13 cellular contexts compared by ENCODE assay signal in genomic region chr7:28225581-28225980, GRCh38. TPM values are rescaled to one million over a fixed set of nuclear protein-coding genes. Genes with fewer than 3 reads are reported as not detected.
DNase-seq lines count a peak whose midpoint lies in the region; ATAC-seq and TF ChIP-seq lines count a peak whose summit lies in the region.
"Had no signal": no experiment of that assay in that cellular context is flagged by ENCODE, and none has a peak within 500 bp of the region (broad histone marks: within the 10 kb centered on the region; RNA-seq: fewer than 3 reads in every experiment).

No MANE protein-coding gene starts in this region.

- H3K4me1 ChIP-seq in mesendoderm (ENCODE audit: control insufficient read depth, low read depth, low read length): peaks cover 3% of the 10 kb centered on the region
- no peaks in the 10 kb centered on the region for H3K4me1 ChIP-seq in right cardiac atrium (ENCODE audit: control insufficient read depth, insufficient read depth, low read length)

- no peaks in the 10 kb centered on the region for H3K79me1 ChIP-seq in mesendoderm (ENCODE audit: low read length)

- no peak overlapping the region for H2BK120ac ChIP-seq in mesendoderm (ENCODE audit: low read depth, low read length)

- H3K27ac ChIP-seq in WERI-Rb-1: no peak overlapping the region
- H3K27ac ChIP-seq in mesendoderm (ENCODE audit: low read depth, low read length): no peak overlapping the region
- no peak overlapping the region for H3K27ac ChIP-seq in right cardiac atrium (ENCODE audit: low read length)

- no peak overlapping the region for H2AK5ac ChIP-seq in mesendoderm (ENCODE audit: low read length)

- no peak overlapping the region for H3K4me2 ChIP-seq in mesendoderm (ENCODE audit: low read length)

- H3K23ac ChIP-seq in mesendoderm (ENCODE audit: low read length): no peak overlapping the region

- H3K56ac ChIP-seq in mesendoderm (ENCODE audit: low read length): no peak overlapping the region

- DNase-seq in DMS 273 (lab: John Stamatoyannopoulos, UW; ENCODE audit: unreplicated experiment) (peak; percentile 91), NCI-H524 (lab: John Stamatoyannopoulos, UW) (peak; percentile 80 to 91), WERI-Rb-1 (peak; percentile 60), mesendoderm (peak; percentile 52), SHP77 treated with DMSO at 0.1 percent for 48 hours (lab: John Stamatoyannopoulos, UW) (no peak), right cardiac atrium (no peak)
- DNase-seq: C1 segment of cervical spinal cord; Calu3; CD4-positive, alpha-beta T cell; DMS53 had no signal

- H3K4me3 ChIP-seq in WERI-Rb-1 (ENCODE audit: low read depth, low read length) (no peak overlapping the region), mesendoderm (ENCODE audit: low read length) (no peak overlapping the region), right cardiac atrium (ENCODE audit: low read length) (no peak overlapping the region)
- H3K4me3 ChIP-seq: K562 had no signal

- no peak for TF ChIP-seq CTCF in WERI-Rb-1 (IDR thresholded peaks at IDR 0.05; ENCODE audit: low read depth, low read length)

- no peaks in the 10 kb centered on the region for H3K27me3 ChIP-seq in WERI-Rb-1 (ENCODE audit: insufficient read depth, low read depth, severe bottlenecking)
- no peaks in the 10 kb centered on the region for H3K27me3 ChIP-seq in mesendoderm (ENCODE audit: insufficient read depth, low read length, poor library complexity)
- H3K27me3 ChIP-seq in right cardiac atrium (ENCODE audit: control insufficient read depth, insufficient read depth): no peaks in the 10 kb centered on the region

- H3K9me3 ChIP-seq in WERI-Rb-1 (ENCODE audit: severe bottlenecking) (no peaks in the 10 kb centered on the region), right cardiac atrium (ENCODE audit: control insufficient read depth, low read length) (no peaks in the 10 kb centered on the region)

- no peaks in the 10 kb centered on the region for H3K79me2 ChIP-seq in mesendoderm (ENCODE audit: control insufficient read depth, insufficient read depth, low read length)

- no peak overlapping the region for H3K4ac ChIP-seq in mesendoderm (ENCODE audit: low read depth, low read length)

- H3K36me3 ChIP-seq in WERI-Rb-1: no peaks in the 10 kb centered on the region
- no peaks in the 10 kb centered on the region for H3K36me3 ChIP-seq in mesendoderm (ENCODE audit: control insufficient read depth, insufficient read depth, low read length)

- WGBS in mesendoderm (ENCODE audit: extremely low coverage, insufficient coverage, low lambda C conversion rate): no CpG with 5 or more reads among the region's 4 CpGs
- WGBS in right cardiac atrium: 51% methylated on average over 4 of the region's 4 CpGs

- H3K9ac ChIP-seq in mesendoderm (ENCODE audit: low read length): no peak overlapping the region

- no peak overlapping the region for H2BK5ac ChIP-seq in mesendoderm (ENCODE audit: low read length)

- no peak overlapping the region for H3K18ac ChIP-seq in mesendoderm (ENCODE audit: low read length)

- no peak overlapping the region for H4K8ac ChIP-seq in mesendoderm (ENCODE audit: low read depth, low read length)

- no peak overlapping the region for H4K5ac ChIP-seq in mesendoderm (ENCODE audit: low read length)

- intact Hi-C loops in right cardiac atrium (cut with DNase I): no loop called here

- no peak overlapping the region for H2BK15ac ChIP-seq in mesendoderm (replicated peaks; ENCODE audit: low read depth)

- no peak for ATAC-seq in HG02852 (IDR thresholded peaks at IDR 0.05; ENCODE audit: unreplicated experiment)
- no peak for ATAC-seq in right cardiac atrium
- ATAC-seq: HCT116, K562 had no signal

RNA-seq across cellular contexts. Expression of gene JAZF1, which starts 45.0 kb away (rescaled TPM):
- polyA plus RNA-seq in mesendoderm (2013, experiment 1 of 2): 12.2 TPM
- 11.7 TPM for polyA plus RNA-seq in mesendoderm (2013, experiment 2 of 2)
- total RNA-seq in right cardiac atrium: 10 to 100 TPM; 19.9 to 27.4 (median 25.4) TPM
- 12.9 TPM for polyA plus RNA-seq in right cardiac atrium

Comparison
In these comparisons a context has a peak if more than half of its experiments do, and no peak if none do; other contexts are left out.
1. DNase-seq: peak in DMS 273 (single experiment), NCI-H524 (2 of 2), WERI-Rb-1 (single experiment) and mesendoderm (single experiment); none in SHP77 treated with DMSO at 0.1 percent for 48 hours (single experiment) and right cardiac atrium (0 of 3).